ENCODE assay signal across 1 cellular context in genomic region chr16:23521965-23522364, GRCh38.
TF ChIP-seq lines count a peak whose summit lies in the region.

No MANE protein-coding gene starts in this region.

TF ChIP-seq in HepG2, 621 proteins besides CTCF, POLR2A, EP300 and RAD21:
- TF ChIP-seq ATAD3A (CRISPR knock-in tag; IDR thresholded peaks at IDR 0.05) (no peak), SP1 (IDR thresholded peaks at IDR 0.05) (no peak), SP1 (CRISPR knock-in tag; IDR thresholded peaks at IDR 0.05) (no peak), ZNF501 (CRISPR knock-in tag; IDR thresholded peaks at IDR 0.05) (no peak), ZNF432 (CRISPR knock-in tag; IDR thresholded peaks at IDR 0.05; ENCODE audit: borderline replicate concordance) (no peak), ZNF614 (CRISPR knock-in tag; IDR thresholded peaks at IDR 0.05; ENCODE audit: borderline replicate concordance) (no peak), ZBTB21 (CRISPR knock-in tag; IDR thresholded peaks at IDR 0.05) (no peak), NR2F6 (IDR thresholded peaks at IDR 0.05) (no peak), NR2F6 (CRISPR knock-in tag; IDR thresholded peaks at IDR 0.05) (no peak)
- TF ChIP-seq, protein P1, sequence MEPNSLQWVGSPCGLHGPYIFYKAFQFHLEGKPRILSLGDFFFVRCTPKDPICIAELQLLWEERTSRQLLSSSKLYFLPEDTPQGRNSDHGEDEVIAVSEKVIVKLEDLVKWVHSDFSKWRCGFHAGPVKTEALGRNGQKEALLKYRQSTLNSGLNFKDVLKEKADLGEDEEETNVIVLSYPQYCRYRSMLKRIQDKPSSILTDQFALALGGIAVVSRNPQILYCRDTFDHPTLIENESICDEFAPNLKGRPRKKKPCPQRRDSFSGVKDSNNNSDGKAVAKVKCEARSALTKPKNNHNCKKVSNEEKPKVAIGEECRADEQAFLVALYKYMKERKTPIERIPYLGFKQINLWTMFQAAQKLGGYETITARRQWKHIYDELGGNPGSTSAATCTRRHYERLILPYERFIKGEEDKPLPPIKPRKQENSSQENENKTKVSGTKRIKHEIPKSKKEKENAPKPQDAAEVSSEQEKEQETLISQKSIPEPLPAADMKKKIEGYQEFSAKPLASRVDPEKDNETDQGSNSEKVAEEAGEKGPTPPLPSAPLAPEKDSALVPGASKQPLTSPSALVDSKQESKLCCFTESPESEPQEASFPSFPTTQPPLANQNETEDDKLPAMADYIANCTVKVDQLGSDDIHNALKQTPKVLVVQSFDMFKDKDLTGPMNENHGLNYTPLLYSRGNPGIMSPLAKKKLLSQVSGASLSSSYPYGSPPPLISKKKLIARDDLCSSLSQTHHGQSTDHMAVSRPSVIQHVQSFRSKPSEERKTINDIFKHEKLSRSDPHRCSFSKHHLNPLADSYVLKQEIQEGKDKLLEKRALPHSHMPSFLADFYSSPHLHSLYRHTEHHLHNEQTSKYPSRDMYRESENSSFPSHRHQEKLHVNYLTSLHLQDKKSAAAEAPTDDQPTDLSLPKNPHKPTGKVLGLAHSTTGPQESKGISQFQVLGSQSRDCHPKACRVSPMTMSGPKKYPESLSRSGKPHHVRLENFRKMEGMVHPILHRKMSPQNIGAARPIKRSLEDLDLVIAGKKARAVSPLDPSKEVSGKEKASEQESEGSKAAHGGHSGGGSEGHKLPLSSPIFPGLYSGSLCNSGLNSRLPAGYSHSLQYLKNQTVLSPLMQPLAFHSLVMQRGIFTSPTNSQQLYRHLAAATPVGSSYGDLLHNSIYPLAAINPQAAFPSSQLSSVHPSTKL (CRISPR knock-in tag; IDR thresholded peaks at IDR 0.05): no peak
